Comparison of ENCODE assay signal across 24 cellular contexts in the genomic region with DNA sequence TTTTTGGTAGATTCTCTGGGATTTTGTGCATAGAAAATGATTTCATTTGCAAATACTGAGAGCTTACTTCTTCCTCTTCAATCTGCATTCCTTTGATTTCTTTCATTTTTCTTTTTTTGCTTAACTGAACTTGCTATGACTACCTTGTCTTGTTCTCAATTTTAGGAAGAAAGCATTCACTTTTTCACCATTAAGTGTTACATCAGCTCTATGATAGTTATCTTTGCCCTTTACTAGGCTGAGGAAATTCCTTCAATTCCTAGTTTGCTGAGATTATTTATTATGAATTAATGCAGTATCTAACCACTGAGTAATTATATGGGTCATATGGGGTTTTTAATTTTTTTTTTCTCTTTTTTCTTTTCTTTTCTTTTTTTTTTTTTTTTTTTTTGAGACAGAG.
"Had no signal": no experiment of that assay in that cellular context is flagged by ENCODE, and none has a peak within 500 bp of the region (broad histone marks: within the 10 kb centered on the region; RNA-seq: fewer than 3 reads in every experiment).

No MANE protein-coding gene starts in this region.

- H2AFZ ChIP-seq: neural progenitor cell, parathyroid adenoma had no signal

- H3K27me3 ChIP-seq: neural progenitor cell, ovary, right lobe of liver, sigmoid colon, stomach, thyroid gland, tibial nerve, upper lobe of left lung, vagina had no signal

- H3K79me2 ChIP-seq: parathyroid adenoma had no signal

- H3K9me3 ChIP-seq: ovary, psoas muscle, right lobe of liver, sigmoid colon, stomach, thoracic aorta, thyroid gland, tibial nerve, upper lobe of left lung, vagina had no signal

- H3K4me3 ChIP-seq: neural progenitor cell, ovary, psoas muscle, right lobe of liver, sigmoid colon, stomach, thoracic aorta, thyroid gland, tibial nerve, upper lobe of left lung, vagina had no signal

- DNase-seq: occipital lobe; ovary; posterior cingulate gyrus; psoas muscle; right cardiac atrium; right lobe of liver; sigmoid colon; small intestine; stimulated activated CD4-positive, alpha-beta T cell treated with anti-CD3 and anti-CD28 coated beads, Interleukin-15, amount 100 ng/mL, for 24 hours; stimulated activated CD4-positive, alpha-beta T cell treated with anti-CD3 and anti-CD28 coated beads, Interleukin-2, amount 100 ng/mL, for 24 hours; stimulated activated CD4-positive, alpha-beta T cell treated with anti-CD3 and anti-CD28 coated beads, Interleukin-2, amount 100 ng/mL, for 48 hours; stimulated activated CD4-positive, alpha-beta T cell treated with anti-CD3 and anti-CD28 coated beads, Interleukin-4, amount 100 ng/mL, for 24 hours; stimulated activated naive B cell treated with anti-CD40 and anti-IgM and Interleukin-4, amounts not matched to agents 10 μg/mL and 1 μg/mL and 100 μg/mL, for 72 hours; stimulated activated naive CD4-positive, alpha-beta T cell treated with Interleukin-2 at 50 U/mL for 16 hours; stomach; thyroid gland; upper lobe of left lung had no signal

- H3K36me3 ChIP-seq: ovary, right lobe of liver, thoracic aorta, thyroid gland, vagina had no signal

- H3K4me1 ChIP-seq: neural progenitor cell, parathyroid adenoma, psoas muscle, right lobe of liver, sigmoid colon, stomach, thyroid gland, upper lobe of left lung, vagina had no signal

- H3K27ac ChIP-seq: neural progenitor cell, ovary, parathyroid adenoma, psoas muscle, right lobe of liver, sigmoid colon, stomach, thoracic aorta, thyroid gland, tibial nerve, upper lobe of left lung, vagina had no signal

- ATAC-seq: psoas muscle; right cardiac atrium; right lobe of liver; stimulated activated effector memory CD8-positive, alpha-beta T cell treated with anti-CD3 and anti-CD28 coated beads, Interleukin-12 subunit alpha, Interleukin-12 subunit beta, amount 100 ng/mL, for 72 hours; stimulated activated naive B cell treated with anti-CD40 and anti-IgM and Interleukin-4, amounts not matched to agents 10 μg/mL and 1 μg/mL and 100 μg/mL, for 72 hours had no signal

- H3K9ac ChIP-seq: neural progenitor cell, parathyroid adenoma had no signal

- H3K4me2 ChIP-seq: neural progenitor cell had no signal

- FAIRE-seq: small intestine, urothelium cell line had no signal
